Comparison of ENCODE assay signal across 11 cellular contexts in the genomic region with DNA sequence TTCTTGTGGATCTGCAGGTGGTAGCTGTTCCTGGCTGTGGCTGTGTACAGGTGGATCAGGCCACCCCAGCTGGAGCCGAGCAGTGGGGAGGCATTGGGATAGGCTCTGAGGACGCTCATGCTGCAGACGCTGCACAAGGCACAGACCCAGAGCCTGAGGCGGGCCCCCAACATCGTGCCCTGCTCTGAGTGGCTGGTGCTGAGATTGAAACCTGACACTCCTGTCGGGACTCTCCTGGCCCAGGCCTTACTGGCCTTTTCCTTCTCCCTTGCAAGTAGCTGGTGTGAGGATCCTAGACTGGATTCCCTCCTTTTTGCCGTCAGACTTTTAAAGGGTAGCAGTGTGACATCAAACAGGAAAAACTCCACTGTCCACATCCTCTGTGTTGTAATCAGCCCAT. TPM values are rescaled to one million over a fixed set of nuclear protein-coding genes. Genes with fewer than 3 reads are reported as not detected.
DNase-seq lines count a peak whose midpoint lies in the region; ATAC-seq and TF ChIP-seq lines count a peak whose summit lies in the region.
"Had no signal": no experiment of that assay in that cellular context is flagged by ENCODE, and none has a peak within 500 bp of the region (broad histone marks: within the 10 kb centered on the region; RNA-seq: fewer than 3 reads in every experiment).

A gene (minus strand): TSS at position 303 of the 400 bp plus-strand sequence. CDS start 130 bp downstream, at position 173.

- TF ChIP-seq CTCF in A673 (conservative IDR thresholded peaks at IDR 0.05; ENCODE audit: low read depth, low read length) (no peak), GM20000 (IDR thresholded peaks at IDR 0.05; ENCODE audit: extremely low read depth, missing control alignments) (no peak), gastroesophageal sphincter (IDR thresholded peaks at IDR 0.05) (no peak)

- H3K4me3 ChIP-seq in A673 (ENCODE audit: low read depth, low read length, poor library complexity, severe bottlenecking) (no peak within 1 kb of the TSS), iPS-18a (ENCODE audit: low read length) (peak within 1 kb of the TSS; percentile 15), gastroesophageal sphincter (no peak within 1 kb of the TSS)

- peak; percentile 63 for DNase-seq in A673 (ENCODE audit: low spot score)
- peak; percentile 64 for DNase-seq in HEK293T (ENCODE audit: extremely low spot score)
- DNase-seq in astrocyte of the hippocampus (ENCODE audit: low read depth, low spot score): peak; percentile 35
- DNase-seq in GM20000 (ENCODE audit: low spot score): no peak
- DNase-seq in stimulated activated CD4-positive, alpha-beta T cell treated with anti-CD3 and anti-CD28 coated beads, Interleukin-4, amount 100 ng/mL, for 4 hours: no peak
- DNase-seq: NCI-H226 had no signal

- TF ChIP-seq EP300 in gastroesophageal sphincter (IDR thresholded peaks at IDR 0.05): no peak

- H3K4me1 ChIP-seq in A673 (ENCODE audit: insufficient read depth, low read length, poor library complexity, severe bottlenecking) (peaks cover 3% of the 10 kb centered on the region), iPS-18a (ENCODE audit: control insufficient read depth, low read depth, low read length) (peaks cover 5% of the 10 kb centered on the region), gastroesophageal sphincter (no peaks in the 10 kb centered on the region)

- intact Hi-C loops in A673 (cut with micrococcal nuclease; ENCODE audit: unreplicated experiment): no loop called here

- H3K27me3 ChIP-seq in A673 (replicated peaks; ENCODE audit: insufficient read depth, low read depth, low read length, poor library complexity) (peaks cover 32% of the 10 kb centered on the region), iPS-18a (ENCODE audit: control insufficient read depth, insufficient read depth, low read length) (no peaks in the 10 kb centered on the region), gastroesophageal sphincter (peaks cover 11% of the 10 kb centered on the region)

- no TSS peak for BruUV-seq in A673 (replicated peaks; lab: Mats Ljungman, UMichigan)

- POLR2A ChIA-PET in A673 (lab: Charles Lee; ENCODE audit: low non-redundant PET): no interaction called here
- POLR2A ChIA-PET in HEK293T (lab: Yijun Ruan, JAX): interaction anchor here (1.0 kb wide), 1 partner anchor 270 kb away, joined by 3 read pairs; a partner anchor contains a TSS

- CTCF ChIA-PET in A673 (lab: Charles Lee): no interaction called here
- CTCF ChIA-PET in HEK293T (lab: Yijun Ruan, JAX): no interaction called here

- no peak for TF ChIP-seq POLR2A in gastroesophageal sphincter (IDR thresholded peaks at IDR 0.05)

- 14% methylated on average over 1 of the region's 7 CpGs; no CpG with 5 or more reads in 1 of the 2 donors for WGBS in gastroesophageal sphincter (ENCODE audit: low coverage in 1 of 2), 2 donors

- ATAC-seq in gastroesophageal sphincter (no peak), HG03521 (IDR thresholded peaks at IDR 0.05; ENCODE audit: unreplicated experiment) (no peak)

- H3K27ac ChIP-seq in A673 (ENCODE audit: low read depth, low read length, poor library complexity, severe bottlenecking) (no peak within 1 kb of the TSS), iPS-18a (ENCODE audit: low read length) (no peak within 1 kb of the TSS), gastroesophageal sphincter (no peak within 1 kb of the TSS)
- H3K27ac ChIP-seq: C4-2B had no signal

- H3K36me3 ChIP-seq in A673 (ENCODE audit: insufficient read depth, low read length, poor library complexity, severe bottlenecking): no peaks in the 10 kb centered on the region
- H3K36me3 ChIP-seq in iPS-18a (ENCODE audit: control insufficient read depth, low read depth, low read length): no peaks in the 10 kb centered on the region
- H3K36me3 ChIP-seq in gastroesophageal sphincter: no peaks in the 10 kb centered on the region

- H3K9ac ChIP-seq in iPS-18a (ENCODE audit: low read length): no peak within 1 kb of the TSS

- no peaks in the 10 kb centered on the region for H3K9me3 ChIP-seq in A673 (ENCODE audit: low read depth, low read length, poor library complexity, severe bottlenecking)
- no peaks in the 10 kb centered on the region for H3K9me3 ChIP-seq in iPS-18a (ENCODE audit: control insufficient read depth, low read depth, low read length)
- H3K9me3 ChIP-seq in gastroesophageal sphincter: no peaks in the 10 kb centered on the region

TF ChIP-seq in HEK293T, 16 proteins besides CTCF, POLR2A, EP300 and RAD21:
- TF ChIP-seq ZNF384 (IDR thresholded peaks at IDR 0.05): no peak
- TF ChIP-seq L3MBTL2 (conservative IDR thresholded peaks at IDR 0.05): peak; percentile 37; the same call in 1 of the 2 replicates
TF ChIP-seq in HEK293T: peak in this region for 1.

RNA-seq across cellular contexts. Expression of the gene that starts here (rescaled TPM):
- total RNA-seq in A673 (2021) (not detected in 2 replicates), gastroesophageal sphincter (not detected)
- total RNA-seq: posterior vena cava had no signal

Comparison
In these comparisons a context has a peak if more than half of its experiments do, and no peak if none do; other contexts are left out.
1. Peak in DNase-seq in A673; RNA of the gene not detected or under 1 TPM.
2. DNase-seq: peak in HEK293T (single experiment) and astrocyte of the hippocampus (single experiment); none in GM20000 (single experiment) and stimulated activated CD4-positive, alpha-beta T cell treated with anti-CD3 and anti-CD28 coated beads, Interleukin-4, amount 100 ng/mL, for 4 hours (0 of 2).